In the genomic region with DNA sequence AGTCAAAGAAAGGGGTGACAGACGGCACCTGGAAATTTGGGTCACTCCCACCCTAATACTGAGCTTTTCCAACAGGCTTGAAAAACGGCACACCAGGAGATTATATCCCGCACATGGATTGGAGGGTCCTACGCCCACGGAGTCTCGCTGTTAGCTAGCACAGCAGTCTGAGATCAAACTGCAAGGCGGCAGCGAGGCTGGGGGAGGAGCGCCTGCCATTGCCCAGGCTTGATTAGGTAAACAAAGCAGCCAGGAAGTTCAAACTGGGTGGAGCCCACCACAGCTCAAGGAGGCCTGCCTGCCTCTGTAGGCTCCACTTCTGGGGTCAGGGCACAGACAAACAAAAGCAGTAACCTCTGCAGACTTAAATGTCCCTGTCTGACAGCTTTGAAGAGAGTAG, we compare ENCODE assay signal across 7 cellular contexts. TPM values are rescaled to one million over a fixed set of nuclear protein-coding genes. Genes with fewer than 3 reads are reported as not detected.
DNase-seq lines count a peak whose midpoint lies in the region; ATAC-seq, FAIRE-seq and TF ChIP-seq lines count a peak whose summit lies in the region.
"Not testable (repeated sequence)": the region's sequence is repeated elsewhere in the genome, so short reads cannot be mapped to it uniquely, and the experiment has no call there.

No MANE protein-coding gene starts in this region.

- not testable (repeated sequence) for TF ChIP-seq EP300 in K562 (IDR thresholded peaks at IDR 0.05; ENCODE audit: low read length); HepG2 (IDR thresholded peaks at IDR 0.05; ENCODE audit: low read depth in 2 of 2, low read length in 2 of 2); HepG2 (CRISPR knock-in tag; IDR thresholded peaks at IDR 0.05; ENCODE audit: borderline replicate concordance)

- H3K9me3 ChIP-seq in CD4-positive, alpha-beta memory T cell (ENCODE audit: control insufficient read depth in 1 of 2, low read length in 2 of 2); HEK293 (ENCODE audit: control insufficient read depth, insufficient read depth, low read depth, low read length); K562 (replicated peaks; ENCODE audit: control insufficient read depth, insufficient read depth, low read depth, low read length): not testable (repeated sequence)
- H3K9me3 ChIP-seq in HepG2 (ENCODE audit: low read length), result peaks cover 13% of the 10 kb centered on the region; the same call in 1 of the 2 replicates

- TF ChIP-seq CTCF in HEK293 (tag by site-specific recombination; IDR thresholded peaks at IDR 0.05); K562 (IDR thresholded peaks at IDR 0.05 in 2 of 3, conservative IDR thresholded peaks at IDR 0.05 in 1 of 3; ENCODE audit: insufficient read depth in 2 of 3, low read depth in 1 of 3, low read length in 3 of 3); HepG2 (CRISPR knock-in tag; IDR thresholded peaks at IDR 0.05): not testable (repeated sequence)

- not testable (repeated sequence) for H3K4me3 ChIP-seq in CD4-positive, alpha-beta memory T cell (ENCODE audit: low read length in 2 of 2); HEK293 (ENCODE audit: low read depth, low read length); K562
- peak overlapping the region in 1 of 3 experiments; percentile 23; a peak in 1 of 6 replicates for H3K4me3 ChIP-seq in HepG2 (replicated peaks in 1 of 3; ENCODE audit: insufficient read depth in 1 of 3, low read depth in 2 of 3, low read length in 3 of 3)

- DNase-seq in CD4-positive, alpha-beta memory T cell, result peak in 3 of 5 donors; percentile 1 to 4 (median 2)
- DNase-seq in T-cell; K562 (ENCODE audit: extremely low read depth in 1 of 4, low spot score in 3 of 4); central memory CD8-positive, alpha-beta T cell (ENCODE audit: low spot score in 2 of 2); HepG2 (ENCODE audit: low spot score): not testable (repeated sequence)

- not testable (repeated sequence) for H3K36me3 ChIP-seq in CD4-positive, alpha-beta memory T cell (ENCODE audit: insufficient read depth, low read length); HEK293 (ENCODE audit: control insufficient read depth in 2 of 2, insufficient read depth in 1 of 2, low read length in 2 of 2); K562 (ENCODE audit: control insufficient read depth, insufficient read depth, low read length); HepG2 (replicated peaks in 1 of 2; ENCODE audit: control insufficient read depth in 1 of 2, insufficient read depth in 2 of 2, low read length in 2 of 2)

- in situ Hi-C loops in K562 (cut with MboI); HepG2 (cut with HindIII; ENCODE audit: extremely low pct_ligation_motif_present, low pct_unique_long_range_greater_than_20kb): not testable (repeated sequence)

- H4K20me1 ChIP-seq in K562 (replicated peaks; ENCODE audit: control insufficient read depth, insufficient read depth, low read length); HepG2 (ENCODE audit: insufficient read depth, low read length): not testable (repeated sequence)

- not testable (repeated sequence) for FAIRE-seq in K562 (lab: Jason Lieb, UNC); HepG2 (lab: Jason Lieb, UNC)

- H3K79me2 ChIP-seq in K562 (ENCODE audit: control insufficient read depth, insufficient read depth, low read length); HepG2 (ENCODE audit: insufficient read depth, low read length): not testable (repeated sequence)

- H3K4me1 Mint-ChIP-seq in CD4-positive, alpha-beta memory T cell, result peaks cover 0 to 15% (median 12%) of the 10 kb centered on the region in 4 donors
- H3K4me1 Mint-ChIP-seq in T-cell, result peaks cover 5 to 14% (median 7%) of the 10 kb centered on the region in 3 donors
- not testable (repeated sequence) for H3K4me1 Mint-ChIP-seq in activated T-helper 17 cell treated with anti-CD3 and anti-CD28 coated beads, Interleukin-2, amount 50 U/mL, for 72 hours; central memory CD8-positive, alpha-beta T cell

- peaks cover 9 to 18% of the 10 kb centered on the region in 2 donors for H3K36me3 Mint-ChIP-seq in CD4-positive, alpha-beta memory T cell
- peaks cover 12% of the 10 kb centered on the region for H3K36me3 Mint-ChIP-seq in T-cell
- H3K36me3 Mint-ChIP-seq in activated T-helper 17 cell treated with anti-CD3 and anti-CD28 coated beads, Interleukin-2, amount 50 U/mL, for 72 hours (ENCODE audit: low read depth); central memory CD8-positive, alpha-beta T cell (ENCODE audit: insufficient read depth): not testable (repeated sequence)

- intact Hi-C loops in CD4-positive, alpha-beta memory T cell (cut with micrococcal nuclease); K562 (cut with micrococcal nuclease); HepG2 (cut with micrococcal nuclease; ENCODE audit: unreplicated experiment): not testable (repeated sequence)

- not testable (repeated sequence) for H3K27ac ChIP-seq in CD4-positive, alpha-beta memory T cell (ENCODE audit: low read depth, low read length); HEK293 (ENCODE audit: extremely low read depth, low read depth, low read length); K562 (ENCODE audit: extremely low read depth, low read depth, low read length); HepG2 (ENCODE audit: extremely low read length, insufficient read depth, low read length)

- 2% methylated on average over 9 of the region's 9 CpGs for WGBS in K562 (ENCODE audit: insufficient coverage, low coverage, missing lambda C conversion rate)
- WGBS in HepG2 (ENCODE audit: low lambda C conversion rate), result 6% methylated on average over 3 of the region's 9 CpGs

- H2AFZ ChIP-seq in K562 (ENCODE audit: low read depth, low read length), result peak overlapping the region; percentile 63; the same call in 1 of the 2 replicates
- H2AFZ ChIP-seq in HepG2 (ENCODE audit: low read length), result not testable (repeated sequence)

- H3K9ac ChIP-seq in K562 (ENCODE audit: insufficient read depth in 1 of 2, low read depth in 2 of 2, low read length in 2 of 2); HepG2 (ENCODE audit: insufficient read depth, low read depth, low read length): not testable (repeated sequence)

- not testable (repeated sequence) for H3K9me1 ChIP-seq in K562 (ENCODE audit: control insufficient read depth, insufficient read depth, low read length)

- CTCF ChIA-PET in CD4-positive, alpha-beta memory T cell (lab: Charles Lee; ENCODE audit: partially characterized antibody), result interaction anchor here (1.3 kb wide), 1 partner anchor 46 kb away, joined by 3 read pairs; no protein-coding TSS in a partner anchor
- CTCF ChIA-PET in HEK293 (lab: Yijun Ruan, JAX); T-cell (lab: Charles Lee); K562 (lab: Yijun Ruan, JAX; ENCODE audit: low intra/inter-chr PET ratio); HepG2 (lab: Yijun Ruan, JAX; ENCODE audit: low intra/inter-chr PET ratio, low total read pairs): not testable (repeated sequence)

- H3K4me3 Mint-ChIP-seq in CD4-positive, alpha-beta memory T cell, result peak overlapping the region in 3 of 8 donors; percentile 36 to 49 (median 39)
- H3K4me3 Mint-ChIP-seq in T-cell; central memory CD8-positive, alpha-beta T cell: not testable (repeated sequence)
- peak overlapping the region; percentile 2 for H3K4me3 Mint-ChIP-seq in activated T-helper 17 cell treated with anti-CD3 and anti-CD28 coated beads, Interleukin-2, amount 50 U/mL, for 72 hours

- TF ChIP-seq RAD21 in K562 (CRISPR knock-in tag; conservative IDR thresholded peaks at IDR 0.05 in 1 of 2, IDR thresholded peaks at IDR 0.05 in 1 of 2); HepG2 (CRISPR knock-in tag; IDR thresholded peaks at IDR 0.05): not testable (repeated sequence)

- H3K27me3 Mint-ChIP-seq in CD4-positive, alpha-beta memory T cell; T-cell; activated T-helper 17 cell treated with anti-CD3 and anti-CD28 coated beads, Interleukin-2, amount 50 U/mL, for 72 hours: not testable (repeated sequence)
- H3K27me3 Mint-ChIP-seq in central memory CD8-positive, alpha-beta T cell, result peaks cover 13% of the 10 kb centered on the region

- not testable (repeated sequence) for TF ChIP-seq POLR2A in K562 (conservative IDR thresholded peaks at IDR 0.05); HepG2 (IDR thresholded peaks at IDR 0.05; ENCODE audit: insufficient read depth in 1 of 2, low read depth in 2 of 2, low read length in 2 of 2)

- H3K4me1 ChIP-seq in CD4-positive, alpha-beta memory T cell (ENCODE audit: insufficient read depth, low read length); HEK293 (ENCODE audit: control insufficient read depth, insufficient read depth, low read length); K562 (replicated peaks in 1 of 2; ENCODE audit: control insufficient read depth in 2 of 2, insufficient read depth in 2 of 2, low read length in 2 of 2): not testable (repeated sequence)
- H3K4me1 ChIP-seq in HepG2 (ENCODE audit: insufficient read depth, low read length), result peaks cover 11% of the 10 kb centered on the region; the same call in 1 of the 2 replicates

- H3K9me3 Mint-ChIP-seq in CD4-positive, alpha-beta memory T cell, result peaks cover 8 to 29% (median 15%) of the 10 kb centered on the region in 8 donors
- not testable (repeated sequence) for H3K9me3 Mint-ChIP-seq in T-cell; activated T-helper 17 cell treated with anti-CD3 and anti-CD28 coated beads, Interleukin-2, amount 50 U/mL, for 72 hours; central memory CD8-positive, alpha-beta T cell

- POLR2A ChIA-PET in CD4-positive, alpha-beta memory T cell (lab: Charles Lee; ENCODE audit: partially characterized antibody); HEK293 (lab: Yijun Ruan, JAX); T-cell (lab: Charles Lee); K562 (lab: Yijun Ruan, JAX); HepG2 (lab: Yijun Ruan, JAX): not testable (repeated sequence)

- H3K4me2 ChIP-seq in K562 (ENCODE audit: insufficient read depth, low read length), result not testable (repeated sequence)
- H3K4me2 ChIP-seq in HepG2 (ENCODE audit: low read depth, low read length), result peak overlapping the region; percentile 51

- peak overlapping the region in 3 of 7 donors; percentile 29 to 67 (median 29) for H3K27ac Mint-ChIP-seq in CD4-positive, alpha-beta memory T cell
- peak overlapping the region; percentile 11 to 16 for H3K27ac Mint-ChIP-seq in T-cell
- H3K27ac Mint-ChIP-seq in activated T-helper 17 cell treated with anti-CD3 and anti-CD28 coated beads, Interleukin-2, amount 50 U/mL, for 72 hours, result not testable (repeated sequence)
- peak overlapping the region; percentile 10 for H3K27ac Mint-ChIP-seq in central memory CD8-positive, alpha-beta T cell (ENCODE audit: low read depth)

- BruUV-seq in K562 (replicated peaks; lab: Mats Ljungman, UMichigan); HepG2 (replicated peaks; lab: Mats Ljungman, UMichigan): not testable (repeated sequence)

- not testable (repeated sequence) for ATAC-seq in T-cell (replicated peaks in 1 of 4); activated T-helper 17 cell treated with anti-CD3 and anti-CD28 coated beads, Interleukin-2, amount 50 U/mL, for 72 hours (replicated peaks); K562; central memory CD8-positive, alpha-beta T cell (replicated peaks; ENCODE audit: extremely low read depth, poor library complexity, severe bottlenecking); HepG2

- not testable (repeated sequence) for H3K27me3 ChIP-seq in CD4-positive, alpha-beta memory T cell (ENCODE audit: insufficient read depth, low read length); K562 (ENCODE audit: control insufficient read depth in 2 of 2, insufficient read depth in 2 of 2, low read length in 2 of 2); HepG2 (ENCODE audit: control insufficient read depth in 1 of 2, insufficient read depth in 2 of 2, low read length in 2 of 2)

RNA-seq across cellular contexts. Expression of a gene that starts 53.2 kb away (rescaled TPM):
- 1 to 10 TPM; 3.9 TPM for total RNA-seq in CD4-positive, alpha-beta memory T cell
- polyA plus RNA-seq in CD4-positive, alpha-beta memory T cell, result under 1 TPM; 0.18 to 0.96 TPM
- total RNA-seq in T-cell, result 1 to 10 TPM; 1.2 to 3.8 (median 2.5) TPM
- 1 to 10 TPM; 2.0 to 2.5 TPM for total RNA-seq in activated T-helper 17 cell treated with anti-CD3 and anti-CD28 coated beads, Interleukin-2, amount 50 U/mL, for 72 hours
- 0.07 and 0.19 TPM in 2 replicates for total RNA-seq in K562 (2011; cell fraction: chromatin; rRNA removed; ENCODE audit: low replicate concordance)
- not detected in 2 replicates for total RNA-seq in K562 (2011; cell fraction: nucleolus; rRNA removed)
- 0.15 TPM in 1 of 2 replicates, not detected in the other for total RNA-seq in K562 (2011; cell fraction: nucleoplasm; rRNA removed)
- 0.04 TPM in 1 of 2 replicates, not detected in the other for total RNA-seq in K562 (2014; rRNA removed)
- 0.13 and 0.22 TPM in 2 replicates for total RNA-seq in K562 (2014; rRNA removed; fragmentation: Illumina TruSeq; extraction: Trizol)
- 0.15 and 0.18 TPM in 2 replicates for total RNA-seq in K562 (2015; rRNA removed; fragmentation: Illumina TruSeq; extraction: Trizol)
- total RNA-seq in K562 (2021), result 0.13 and 0.16 TPM in 2 replicates
- polyA plus RNA-seq in K562 (2011; rRNA removed), result 0.13 and 0.22 TPM in 2 replicates
- 0.06 and 0.10 TPM in 2 replicates for polyA plus RNA-seq in K562 (2011; cell fraction: cytosol; rRNA removed)
- 0.16 and 0.37 TPM in 2 replicates for polyA plus RNA-seq in K562 (2011; cell fraction: nucleus; rRNA removed)
- 0.14 and 0.76 TPM in 2 replicates for polyA plus RNA-seq in K562 (2012)
- 0.07 and 0.16 TPM in 2 replicates for polyA plus RNA-seq in K562 (2014; fragmentation: Illumina TruSeq; extraction: Trizol)
- under 1 TPM; 0.08 to 0.23 TPM for polyA plus RNA-seq in K562 (2014; fragmentation: Nextera tagmentation; extraction: Ambion mirVana)
- 0.05 and 0.08 TPM in 2 replicates for polyA plus RNA-seq in K562 (2014; rRNA removed)
- 0.27 and 0.32 TPM in 2 replicates for polyA minus RNA-seq in K562 (2011; rRNA and poly(A)+ RNA removed)
- not detected in 2 replicates for polyA minus RNA-seq in K562 (2011; cell fraction: cytosol; rRNA and poly(A)+ RNA removed)
- polyA minus RNA-seq in K562 (2011; cell fraction: nucleus; rRNA and poly(A)+ RNA removed), result 0.33 TPM in 1 of 2 replicates, not detected in the other
- 2.4 and 3.2 TPM in 2 replicates for total RNA-seq in HepG2 (2016; rRNA removed; fragmentation: Illumina TruSeq; extraction: Trizol)
- 0.30 and 0.53 TPM in 2 replicates for total RNA-seq in HepG2 (2016; cell fraction: cytosol; rRNA removed; fragmentation: Illumina TruSeq; extraction: Trizol; ENCODE audit: low read depth)
- 2.7 and 3.6 TPM in 2 replicates for total RNA-seq in HepG2 (2016; cell fraction: insoluble cytoplasmic fraction; rRNA removed; fragmentation: Illumina TruSeq; extraction: Trizol)
- 2.0 TPM in 2 replicates for total RNA-seq in HepG2 (2016; cell fraction: membrane; rRNA removed; fragmentation: Illumina TruSeq; extraction: Trizol)
- total RNA-seq in HepG2 (2016; cell fraction: nucleus; rRNA removed; fragmentation: Illumina TruSeq; extraction: Trizol), result 2.8 and 3.0 TPM in 2 replicates
- 7.9 and 8.3 TPM in 2 replicates for polyA plus RNA-seq in HepG2 (2011; rRNA removed)
- polyA plus RNA-seq in HepG2 (2011; cell fraction: cytosol; rRNA removed), result 3.3 and 6.8 TPM in 2 replicates
- 3.2 and 5.6 TPM in 2 replicates for polyA plus RNA-seq in HepG2 (2011; cell fraction: nucleus; rRNA removed)
- polyA plus RNA-seq in HepG2 (2012), result 9.1 and 11.8 TPM in 2 replicates
- 0.17 and 0.19 TPM in 2 replicates for polyA plus RNA-seq in HepG2 (2016; cell fraction: cytosol; fragmentation: Illumina TruSeq; extraction: Trizol; ENCODE audit: low read depth)
- 3.1 and 3.5 TPM in 2 replicates for polyA plus RNA-seq in HepG2 (2016; cell fraction: insoluble cytoplasmic fraction; fragmentation: Illumina TruSeq; extraction: Trizol; ENCODE audit: low read depth)
- polyA plus RNA-seq in HepG2 (2016; cell fraction: membrane; fragmentation: Illumina TruSeq; extraction: Trizol; ENCODE audit: low read depth), result 0.88 and 1.0 TPM in 2 replicates
- 2.0 and 2.1 TPM in 2 replicates for polyA plus RNA-seq in HepG2 (2016; cell fraction: nucleus; fragmentation: Illumina TruSeq; extraction: Trizol; ENCODE audit: insufficient read depth, low read depth)
- 0.47 and 5.8 TPM in 2 replicates for polyA minus RNA-seq in HepG2 (2011; rRNA and poly(A)+ RNA removed; ENCODE audit: low replicate concordance)
- 4.8 and 5.8 TPM in 2 replicates for polyA minus RNA-seq in HepG2 (2011; cell fraction: cytosol; rRNA and poly(A)+ RNA removed)
- polyA minus RNA-seq in HepG2 (2011; cell fraction: nucleus; rRNA and poly(A)+ RNA removed), result 23.4 and 33.6 TPM in 2 replicates
